10 cellular contexts compared by ENCODE assay signal in genomic region chr14:75184447-75184846, GRCh38. TPM values are rescaled to one million over a fixed set of nuclear protein-coding genes. Genes with fewer than 3 reads are reported as not detected.
A peak's percentile ranks its signal among the peaks of the same experiment; 100 is the strongest.
DNase-seq lines count a peak whose midpoint lies in the region; ATAC-seq and TF ChIP-seq lines count a peak whose summit lies in the region.
"Had no signal": no experiment of that assay in that cellular context is flagged by ENCODE, and none has a peak within 500 bp of the region (broad histone marks: within the 10 kb centered on the region; RNA-seq: fewer than 3 reads in every experiment).

No MANE protein-coding gene starts in this region.

- H3K4me3 ChIP-seq in Karpas-422 (ENCODE audit: low read length), result no peak overlapping the region

- peak overlapping the region; percentile 87 for H3K27ac Mint-ChIP-seq in HFFc6
- H3K27ac Mint-ChIP-seq: T-helper 1 cell treated with Interleukin-12 subunit alpha and Interleukin-12 subunit beta and Interleukin-4 antibody, amounts not matched to agents 30 μg/mL and 1 μg/mL, for 36 hours had no signal

- H3K9ac ChIP-seq in Karpas-422 (ENCODE audit: low read length), result no peak overlapping the region

- H3K4me3 Mint-ChIP-seq in HFFc6, result peak overlapping the region; percentile 55
- H3K4me3 Mint-ChIP-seq: T-helper 1 cell treated with Interleukin-12 subunit alpha and Interleukin-12 subunit beta and Interleukin-4 antibody, amounts not matched to agents 30 μg/mL and 1 μg/mL, for 36 hours had no signal

- H4K20me1 ChIP-seq in Karpas-422 (ENCODE audit: insufficient read depth, low read depth, low read length), result no peaks in the 10 kb centered on the region

- TF ChIP-seq CTCF in HFFc6 (IDR thresholded peaks at IDR 0.05), result no peak

- peaks cover 3% of the 10 kb centered on the region; the same call in 1 of the 2 replicates for H3K36me3 Mint-ChIP-seq in HFFc6 (ENCODE audit: low read depth)

- no peak overlapping the region for H3K4me2 ChIP-seq in Karpas-422 (ENCODE audit: low read depth, low read length, poor library complexity, severe bottlenecking)

- H2AFZ ChIP-seq in Karpas-422 (ENCODE audit: low read length), result no peak overlapping the region

- H3K27ac ChIP-seq in Karpas-422 (ENCODE audit: low read length), result no peak overlapping the region

- ATAC-seq in SK-N-SH treated with all-trans-retinoic acid at 6 μM for 48 hours (peak; percentile 60; the same call in 2 of the 3 replicates), left colon (peak; percentile 80), HG03439 (IDR thresholded peaks at IDR 0.05; ENCODE audit: unreplicated experiment) (no peak), GM21576 (IDR thresholded peaks at IDR 0.05; ENCODE audit: unreplicated experiment) (no peak)

- H3K9me2 ChIP-seq in Karpas-422 (replicated peaks; ENCODE audit: insufficient read depth, low read length), result no peaks in the 10 kb centered on the region

- H3K9me3 Mint-ChIP-seq in HFFc6, result no peaks in the 10 kb centered on the region
- H3K9me3 Mint-ChIP-seq: T-helper 1 cell treated with Interleukin-12 subunit alpha and Interleukin-12 subunit beta and Interleukin-4 antibody, amounts not matched to agents 30 μg/mL and 1 μg/mL, for 36 hours had no signal

- H3K27me3 ChIP-seq in Karpas-422 (ENCODE audit: low read length), result no peaks in the 10 kb centered on the region

- H3K79me2 ChIP-seq in Karpas-422 (ENCODE audit: low read length), result no peaks in the 10 kb centered on the region

- DNase-seq in AG20443 (ENCODE audit: low spot score), result peak; percentile 44
- DNase-seq in HFFc6, result peak; percentile 86
- no peak for DNase-seq in left colon
- no peak for DNase-seq in GF-D8 (lab: John Stamatoyannopoulos, UW)
- no peak for DNase-seq in Karpas-422
- DNase-seq: C1 segment of cervical spinal cord had no signal

- peaks cover 6% of the 10 kb centered on the region for H3K27me3 Mint-ChIP-seq in HFFc6 (ENCODE audit: insufficient read depth)

- peaks cover 24% of the 10 kb centered on the region for H3K4me1 ChIP-seq in Karpas-422 (ENCODE audit: low read length)

- H3K9me3 ChIP-seq in Karpas-422 (ENCODE audit: low read length), result no peaks in the 10 kb centered on the region

- H3K4me1 Mint-ChIP-seq in HFFc6 (ENCODE audit: low read depth), result peaks cover 33% of the 10 kb centered on the region

- no peaks in the 10 kb centered on the region for H3K36me3 ChIP-seq in Karpas-422 (ENCODE audit: insufficient read depth, low read length)

- intact Hi-C loops in left colon (cut with DNase I, micrococcal nuclease), result no loop called here

TF ChIP-seq in SK-N-SH treated with all-trans-retinoic acid at 6 μM for 48 hours, 23 proteins besides CTCF, POLR2A, EP300 and RAD21:
- TF ChIP-seq ZNF565 (CRISPR knock-in tag; conservative IDR thresholded peaks at IDR 0.05; ENCODE audit: low read depth) (no peak), ISL1 (CRISPR knock-in tag; IDR thresholded peaks at IDR 0.05) (no peak), OSR1 (CRISPR knock-in tag; IDR thresholded peaks at IDR 0.05) (no peak), TCF4 (CRISPR knock-in tag; IDR thresholded peaks at IDR 0.05; ENCODE audit: borderline replicate concordance) (no peak), ZC3H10 (CRISPR knock-in tag; IDR thresholded peaks at IDR 0.05) (no peak)

RNA-seq across cellular contexts. Expression of gene TMED10, which starts 8.0 kb away (rescaled TPM):
- 100 to 1,000 TPM; 370 to 494 (median 430) TPM for total RNA-seq in HFFc6 (2021; fragmentation: NEBNext Ultra II Directional; extraction: Animal tissue kit (Norgen Biotek cat#: 25700))
- 100 to 1,000 TPM; 333 to 360 TPM for total RNA-seq in left colon
- total RNA-seq in Karpas-422 (2014; rRNA removed; shearing (Covaris generic); ENCODE audit: low replicate concordance), result 104 and 349 TPM in 2 replicates

RNA-seq across cellular contexts. Expression of gene NEK9, which starts 57.6 kb away (rescaled TPM):
- 10 to 100 TPM; 67.6 to 79.4 (median 69.4) TPM for total RNA-seq in HFFc6 (2021; fragmentation: NEBNext Ultra II Directional; extraction: Animal tissue kit (Norgen Biotek cat#: 25700))
- 10 to 100 TPM; 44.8 to 47.6 TPM for total RNA-seq in left colon
- total RNA-seq in Karpas-422 (2014; rRNA removed; shearing (Covaris generic); ENCODE audit: low replicate concordance), result 103 and 179 TPM in 2 replicates

Comparison
In these comparisons a context has a peak if more than half of its experiments do, and no peak if none do; other contexts are left out.
1. DNase-seq: peak in AG20443 (single experiment) and HFFc6 (single experiment); none in left colon (0 of 2), GF-D8 (single experiment) and Karpas-422 (single experiment).
2. ATAC-seq: peak in SK-N-SH treated with all-trans-retinoic acid at 6 μM for 48 hours (single experiment) and left colon (single experiment); none in HG03439 (single experiment) and GM21576 (single experiment).